Comparison of ENCODE assay signal across 1 cellular context in the genomic region with DNA sequence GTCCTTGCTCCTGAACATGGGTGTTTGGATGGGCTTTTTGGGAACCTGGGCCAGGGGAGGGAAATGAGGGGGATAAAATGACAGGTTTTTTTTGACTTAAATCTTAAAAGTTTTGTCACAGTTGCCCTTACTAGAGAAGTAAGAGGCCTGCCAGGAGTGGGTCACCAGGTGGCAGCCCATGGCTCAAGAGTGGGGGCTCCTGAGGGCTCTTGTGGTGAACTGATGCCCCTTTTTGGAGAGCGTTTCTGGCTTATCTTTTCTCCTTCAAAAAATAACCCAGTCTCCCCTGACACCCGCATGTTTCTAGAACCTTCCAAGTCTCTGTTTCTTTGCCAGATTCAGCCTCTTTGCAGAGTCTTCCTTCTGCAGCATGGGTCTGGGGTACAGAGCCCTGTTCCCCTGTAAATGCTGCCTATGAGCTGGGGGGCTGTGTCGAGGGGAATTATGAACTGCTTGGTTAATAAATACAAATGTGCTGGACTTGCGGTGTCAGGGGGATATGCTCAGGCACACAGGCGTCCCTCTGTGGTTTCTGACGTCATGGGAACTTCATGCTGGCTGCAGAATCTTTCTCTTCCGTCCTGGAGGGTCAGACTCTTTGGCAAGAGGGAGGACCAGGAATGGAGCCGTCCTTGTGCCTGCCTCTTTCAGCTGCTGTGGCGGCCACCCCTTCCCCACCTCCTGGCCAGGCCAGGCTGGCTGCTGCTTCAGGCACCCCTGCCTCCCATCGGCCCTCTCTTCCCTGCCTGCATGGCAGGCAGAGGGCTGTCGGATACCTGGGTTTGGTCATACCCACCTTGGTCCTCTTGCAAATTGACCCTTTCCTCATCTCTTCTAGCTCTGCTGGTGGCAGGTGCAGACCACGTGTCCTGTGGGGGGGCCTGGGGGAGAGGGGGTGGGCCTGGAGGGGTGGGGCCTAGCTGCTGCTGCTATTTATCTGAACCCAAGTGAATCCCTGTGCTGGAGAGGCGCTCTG.
TF ChIP-seq lines count a peak whose summit lies in the region.

No MANE protein-coding gene starts in this region.

TF ChIP-seq in GM12878, 131 proteins besides CTCF, POLR2A, EP300 and RAD21 (continued from another document and continues in another):
- TF ChIP-seq STAT1 (conservative IDR thresholded peaks at IDR 0.05) (no peak), SP1 (IDR thresholded peaks at IDR 0.05; ENCODE audit: low read depth, low read length) (peak; percentile 71), IRF5 (IDR thresholded peaks at IDR 0.05; ENCODE audit: borderline replicate concordance) (no peak), KAT2A (conservative IDR thresholded peaks at IDR 0.05; ENCODE audit: control insufficient read depth, low read depth, low read length) (no peak), BCL11A (IDR thresholded peaks at IDR 0.05; ENCODE audit: low read depth, low read length) (peak; percentile 67; the same call in 1 of the 2 replicates), ESRRA (IDR thresholded peaks at IDR 0.05; ENCODE audit: low read length) (no peak), RELB (IDR thresholded peaks at IDR 0.05; ENCODE audit: low read depth) (peak; percentile 83), HDAC2 (IDR thresholded peaks at IDR 0.05) (no peak), YY1 (IDR thresholded peaks at IDR 0.05; ENCODE audit: low read depth, low read length) (0 out of 2 replicates have a peak, but pooled peaks have one; percentile 38), MTA2 (IDR thresholded peaks at IDR 0.05; ENCODE audit: low read depth) (peak; percentile 68), SREBF2 (IDR thresholded peaks at IDR 0.05; ENCODE audit: low read length) (no peak), NRF1 (conservative IDR thresholded peaks at IDR 0.05; ENCODE audit: low read depth, low read length) (no peak), BACH1 (IDR thresholded peaks at IDR 0.05; ENCODE audit: borderline replicate concordance) (peak; percentile 26; the same call in 1 of the 2 replicates), PAX5 (IDR thresholded peaks at IDR 0.05; ENCODE audit: borderline replicate concordance, low read depth, low read length) (peak; percentile 86), TBL1XR1 (IDR thresholded peaks at IDR 0.05; ENCODE audit: low read depth, low read length) (peak; percentile 62; the same call in 1 of the 2 replicates), EZH2 (IDR thresholded peaks at IDR 0.05; ENCODE audit: borderline replicate concordance, control insufficient read depth, low read depth, low read length) (no peak), GATAD2B (conservative IDR thresholded peaks at IDR 0.05; ENCODE audit: low read depth) (peak; percentile 45; the same call in 1 of the 2 replicates), PML (IDR thresholded peaks at IDR 0.05; ENCODE audit: low read length) (no peak), JUNB (IDR thresholded peaks at IDR 0.05) (0 out of 2 replicates have a peak, but pooled peaks have one; percentile 40), NR2C2 (IDR thresholded peaks at IDR 0.05; ENCODE audit: borderline replicate concordance, control insufficient read depth, insufficient read length, low read depth) (no peak), SMAD1 (IDR thresholded peaks at IDR 0.05; ENCODE audit: low read depth, partially characterized antibody) (no peak), BMI1 (IDR thresholded peaks at IDR 0.05; ENCODE audit: borderline replicate concordance) (0 out of 2 replicates have a peak, but pooled peaks have one; percentile 12), RBBP5 (conservative IDR thresholded peaks at IDR 0.05) (no peak), SMC3 (IDR thresholded peaks at IDR 0.05; ENCODE audit: borderline replicate concordance, low read length) (no peak), ASH2L (IDR thresholded peaks at IDR 0.05; ENCODE audit: borderline replicate concordance, low read depth) (no peak), CHD1 (IDR thresholded peaks at IDR 0.05; ENCODE audit: low read depth, low read length) (no peak; the same call in 1 of the 2 replicates), SRF (IDR thresholded peaks at IDR 0.05; ENCODE audit: low read depth in 2 of 2, low read length in 2 of 2) (no peak), ZZZ3 (IDR thresholded peaks at IDR 0.05; ENCODE audit: control insufficient read depth, insufficient read length, low read depth) (no peak), TARDBP (IDR thresholded peaks at IDR 0.05; ENCODE audit: borderline replicate concordance) (no peak), TAF1 (IDR thresholded peaks at IDR 0.05; ENCODE audit: borderline replicate concordance, low read depth, low read length) (no peak), SUPT20H (IDR thresholded peaks at IDR 0.05; ENCODE audit: borderline replicate concordance, control insufficient read depth, low read depth, low read length) (no peak), ZNF622 (IDR thresholded peaks at IDR 0.05) (no peak), POLR2AphosphoS5 (IDR thresholded peaks at IDR 0.05; ENCODE audit: low read length) (no peak; the same call in 1 of the 2 replicates), NR2F1 (conservative IDR thresholded peaks at IDR 0.05) (peak; percentile 60; the same call in 1 of the 2 replicates), NR2C1 (IDR thresholded peaks at IDR 0.05) (no peak), CHD4 (IDR thresholded peaks at IDR 0.05) (no peak), RUNX3 (IDR thresholded peaks at IDR 0.05; ENCODE audit: low read length) (peak; percentile 98), WRNIP1 (IDR thresholded peaks at IDR 0.05; ENCODE audit: borderline replicate concordance, low read depth, low read length) (no peak), ATF7 (IDR thresholded peaks at IDR 0.05; ENCODE audit: low read depth) (peak; percentile 99), GABPA (IDR thresholded peaks at IDR 0.05; ENCODE audit: low read depth) (no peak), EED (IDR thresholded peaks at IDR 0.05; ENCODE audit: low read depth) (peak; percentile 94), REST (IDR thresholded peaks at IDR 0.05; ENCODE audit: low read depth, low read length) (no peak), FOS (IDR thresholded peaks at IDR 0.05; ENCODE audit: borderline replicate concordance, extremely low read depth, insufficient read length) (no peak), ETV6 (conservative IDR thresholded peaks at IDR 0.05 in 1 of 2, IDR thresholded peaks at IDR 0.05 in 1 of 2; ENCODE audit: borderline replicate concordance in 1 of 2, low read depth in 1 of 2) (no peak), CHD2 (IDR thresholded peaks at IDR 0.05; ENCODE audit: borderline replicate concordance, low read depth, low read length) (peak; percentile 53; the same call in 1 of the 2 replicates), CEBPB (IDR thresholded peaks at IDR 0.05; ENCODE audit: borderline replicate concordance in 1 of 2, low read depth in 2 of 2, low read length in 2 of 2) (no peak)
- TF ChIP-seq, protein P1, sequence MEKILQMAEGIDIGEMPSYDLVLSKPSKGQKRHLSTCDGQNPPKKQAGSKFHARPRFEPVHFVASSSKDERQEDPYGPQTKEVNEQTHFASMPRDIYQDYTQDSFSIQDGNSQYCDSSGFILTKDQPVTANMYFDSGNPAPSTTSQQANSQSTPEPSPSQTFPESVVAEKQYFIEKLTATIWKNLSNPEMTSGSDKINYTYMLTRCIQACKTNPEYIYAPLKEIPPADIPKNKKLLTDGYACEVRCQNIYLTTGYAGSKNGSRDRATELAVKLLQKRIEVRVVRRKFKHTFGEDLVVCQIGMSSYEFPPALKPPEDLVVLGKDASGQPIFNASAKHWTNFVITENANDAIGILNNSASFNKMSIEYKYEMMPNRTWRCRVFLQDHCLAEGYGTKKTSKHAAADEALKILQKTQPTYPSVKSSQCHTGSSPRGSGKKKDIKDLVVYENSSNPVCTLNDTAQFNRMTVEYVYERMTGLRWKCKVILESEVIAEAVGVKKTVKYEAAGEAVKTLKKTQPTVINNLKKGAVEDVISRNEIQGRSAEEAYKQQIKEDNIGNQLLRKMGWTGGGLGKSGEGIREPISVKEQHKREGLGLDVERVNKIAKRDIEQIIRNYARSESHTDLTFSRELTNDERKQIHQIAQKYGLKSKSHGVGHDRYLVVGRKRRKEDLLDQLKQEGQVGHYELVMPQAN (conservative IDR thresholded peaks at IDR 0.05), result 0 out of 2 replicates have a peak, but pooled peaks have one; percentile 38
- TF ChIP-seq, protein P2, sequence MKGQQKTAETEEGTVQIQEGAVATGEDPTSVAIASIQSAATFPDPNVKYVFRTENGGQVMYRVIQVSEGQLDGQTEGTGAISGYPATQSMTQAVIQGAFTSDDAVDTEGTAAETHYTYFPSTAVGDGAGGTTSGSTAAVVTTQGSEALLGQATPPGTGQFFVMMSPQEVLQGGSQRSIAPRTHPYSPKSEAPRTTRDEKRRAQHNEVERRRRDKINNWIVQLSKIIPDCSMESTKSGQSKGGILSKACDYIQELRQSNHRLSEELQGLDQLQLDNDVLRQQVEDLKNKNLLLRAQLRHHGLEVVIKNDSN (IDR thresholded peaks at IDR 0.05; ENCODE audit: borderline replicate concordance, extremely low read length, insufficient read depth, low read depth, low read length), result no peak
- TF ChIP-seq, protein P3, sequence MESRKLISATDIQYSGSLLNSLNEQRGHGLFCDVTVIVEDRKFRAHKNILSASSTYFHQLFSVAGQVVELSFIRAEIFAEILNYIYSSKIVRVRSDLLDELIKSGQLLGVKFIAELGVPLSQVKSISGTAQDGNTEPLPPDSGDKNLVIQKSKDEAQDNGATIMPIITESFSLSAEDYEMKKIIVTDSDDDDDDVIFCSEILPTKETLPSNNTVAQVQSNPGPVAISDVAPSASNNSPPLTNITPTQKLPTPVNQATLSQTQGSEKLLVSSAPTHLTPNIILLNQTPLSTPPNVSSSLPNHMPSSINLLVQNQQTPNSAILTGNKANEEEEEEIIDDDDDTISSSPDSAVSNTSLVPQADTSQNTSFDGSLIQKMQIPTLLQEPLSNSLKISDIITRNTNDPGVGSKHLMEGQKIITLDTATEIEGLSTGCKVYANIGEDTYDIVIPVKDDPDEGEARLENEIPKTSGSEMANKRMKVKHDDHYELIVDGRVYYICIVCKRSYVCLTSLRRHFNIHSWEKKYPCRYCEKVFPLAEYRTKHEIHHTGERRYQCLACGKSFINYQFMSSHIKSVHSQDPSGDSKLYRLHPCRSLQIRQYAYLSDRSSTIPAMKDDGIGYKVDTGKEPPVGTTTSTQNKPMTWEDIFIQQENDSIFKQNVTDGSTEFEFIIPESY (IDR thresholded peaks at IDR 0.05), result no peak
- TF ChIP-seq, protein P4, sequence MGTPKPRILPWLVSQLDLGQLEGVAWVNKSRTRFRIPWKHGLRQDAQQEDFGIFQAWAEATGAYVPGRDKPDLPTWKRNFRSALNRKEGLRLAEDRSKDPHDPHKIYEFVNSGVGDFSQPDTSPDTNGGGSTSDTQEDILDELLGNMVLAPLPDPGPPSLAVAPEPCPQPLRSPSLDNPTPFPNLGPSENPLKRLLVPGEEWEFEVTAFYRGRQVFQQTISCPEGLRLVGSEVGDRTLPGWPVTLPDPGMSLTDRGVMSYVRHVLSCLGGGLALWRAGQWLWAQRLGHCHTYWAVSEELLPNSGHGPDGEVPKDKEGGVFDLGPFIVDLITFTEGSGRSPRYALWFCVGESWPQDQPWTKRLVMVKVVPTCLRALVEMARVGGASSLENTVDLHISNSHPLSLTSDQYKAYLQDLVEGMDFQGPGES (IDR thresholded peaks at IDR 0.05), result no peak
